1 cellular context compared by ENCODE assay signal in genomic region chr4:140637836-140638235, GRCh38.
TF ChIP-seq lines count a peak whose summit lies in the region.

No MANE protein-coding gene starts in this region.

TF ChIP-seq in GM23338, 12 proteins besides CTCF, POLR2A, EP300 and RAD21 (continued from another document):
- TF ChIP-seq ZNF462 (CRISPR knock-in tag; IDR thresholded peaks at IDR 0.05) (no peak), STAT1 (IDR thresholded peaks at IDR 0.05; ENCODE audit: unreplicated experiment) (no peak), POLR2AphosphoS5 (IDR thresholded peaks at IDR 0.05; ENCODE audit: low read depth) (no peak)
